26 cellular contexts compared by ENCODE assay signal in genomic region chr7:40847921-40848320, GRCh38.
DNase-seq lines count a peak whose midpoint lies in the region; ATAC-seq and FAIRE-seq lines count a peak whose summit lies in the region.
"Had no signal": no experiment of that assay in that cellular context is flagged by ENCODE, and none has a peak within 500 bp of the region (broad histone marks: within the 10 kb centered on the region; RNA-seq: fewer than 3 reads in every experiment).

No MANE protein-coding gene starts in this region.

- H3K27ac ChIP-seq in mesendoderm (ENCODE audit: low read depth, low read length) (no peak overlapping the region), trophoblast cell (ENCODE audit: low read depth, low read length) (no peak overlapping the region)
- H3K27ac ChIP-seq: BLaER1 had no signal

- H4K91ac ChIP-seq in trophoblast cell (ENCODE audit: low read depth, low read length): no peak overlapping the region

- no peak overlapping the region for H2AFZ ChIP-seq in trophoblast cell (ENCODE audit: insufficient read depth, low read length, poor library complexity)

- H4K5ac ChIP-seq in mesendoderm (ENCODE audit: low read length): no peak overlapping the region

- H3K79me2 ChIP-seq in mesendoderm (ENCODE audit: control insufficient read depth, insufficient read depth, low read length): no peaks in the 10 kb centered on the region
- no peaks in the 10 kb centered on the region for H3K79me2 ChIP-seq in trophoblast cell (ENCODE audit: control insufficient read depth, insufficient read depth, low read length, poor library complexity)

- H3K36me3 ChIP-seq in mesendoderm (ENCODE audit: control insufficient read depth, insufficient read depth, low read length) (no peaks in the 10 kb centered on the region), trophoblast cell (ENCODE audit: control insufficient read depth in 1 of 2, insufficient read depth in 2 of 2, low read length in 2 of 2) (no peaks in the 10 kb centered on the region)
- H3K36me3 ChIP-seq: BE2C, BLaER1 had no signal

- no peak overlapping the region for H3K14ac ChIP-seq in trophoblast cell (ENCODE audit: low read length)

- H3K4me1 ChIP-seq in mesendoderm (ENCODE audit: control insufficient read depth, low read depth, low read length) (no peaks in the 10 kb centered on the region), trophoblast cell (ENCODE audit: control insufficient read depth in 1 of 2, insufficient read depth in 2 of 2, low read length in 2 of 2) (peaks cover 0 to 3% of the 10 kb centered on the region in 2 experiments)
- H3K4me1 ChIP-seq: BE2C, BLaER1 had no signal

- peaks cover 3% of the 10 kb centered on the region for H3K9me3 ChIP-seq in trophoblast cell (ENCODE audit: insufficient read depth, low read depth, low read length)
- H3K9me3 ChIP-seq: BE2C, BLaER1 had no signal

- no peak overlapping the region for H2BK15ac ChIP-seq in mesendoderm (replicated peaks; ENCODE audit: low read depth)

- ATAC-seq in GM18502 (IDR thresholded peaks at IDR 0.05; ENCODE audit: poor library complexity, unreplicated experiment): no peak
- ATAC-seq: GM12878 had no signal

- H3K27me3 ChIP-seq in mesendoderm (ENCODE audit: insufficient read depth, low read length, poor library complexity) (no peaks in the 10 kb centered on the region), trophoblast cell (ENCODE audit: insufficient read depth, low read length) (no peaks in the 10 kb centered on the region)
- H3K27me3 ChIP-seq: BE2C, BLaER1 had no signal

- H3K23ac ChIP-seq in mesendoderm (ENCODE audit: low read length) (no peak overlapping the region), trophoblast cell (ENCODE audit: low read length) (no peak overlapping the region)

- H3K9ac ChIP-seq in mesendoderm (ENCODE audit: low read length) (no peak overlapping the region), trophoblast cell (ENCODE audit: low read length) (peak overlapping the region; percentile 32)
- H3K9ac ChIP-seq: BLaER1 had no signal

- H4K8ac ChIP-seq in mesendoderm (ENCODE audit: low read depth, low read length): no peak overlapping the region
- no peak overlapping the region for H4K8ac ChIP-seq in trophoblast cell (ENCODE audit: low read depth, low read length)

- FAIRE-seq in urothelium cell line (lab: Jason Lieb, UNC): no peak
- FAIRE-seq: A204.1, GM12878, GM12892, GM19239 had no signal

- H2BK5ac ChIP-seq in mesendoderm (ENCODE audit: low read length) (peak overlapping the region; percentile 36), trophoblast cell (ENCODE audit: low read depth, low read length, poor library complexity) (no peak overlapping the region)

- no peak overlapping the region for H2AK5ac ChIP-seq in mesendoderm (ENCODE audit: low read length)
- no peak overlapping the region for H2AK5ac ChIP-seq in trophoblast cell (ENCODE audit: low read length)

- H3K4me2 ChIP-seq in mesendoderm (ENCODE audit: low read length) (no peak overlapping the region), trophoblast cell (ENCODE audit: low read length) (no peak overlapping the region)
- H3K4me2 ChIP-seq: BLaER1 had no signal

- H2BK12ac ChIP-seq in trophoblast cell (ENCODE audit: low read length): no peak overlapping the region

- no peak overlapping the region for H3K18ac ChIP-seq in mesendoderm (ENCODE audit: low read length)
- H3K18ac ChIP-seq in trophoblast cell (ENCODE audit: low read length): no peak overlapping the region

- H3K4me3 ChIP-seq in mesendoderm (ENCODE audit: low read length) (no peak overlapping the region), trophoblast cell (ENCODE audit: low read depth, low read length) (no peak overlapping the region)
- H3K4me3 ChIP-seq: BLaER1, GM12878 had no signal

- no peak overlapping the region for H3K4ac ChIP-seq in mesendoderm (ENCODE audit: low read depth, low read length)
- no peak overlapping the region for H3K4ac ChIP-seq in trophoblast cell (ENCODE audit: low read depth, low read length)

- no CpG with 5 or more reads among the region's 2 CpGs for WGBS in mesendoderm (ENCODE audit: extremely low coverage, insufficient coverage, low lambda C conversion rate)
- no CpG with 5 or more reads among the region's 2 CpGs for WGBS in trophoblast cell (ENCODE audit: extremely low coverage, insufficient coverage, insufficient read length)

- H2BK120ac ChIP-seq in mesendoderm (ENCODE audit: low read depth, low read length) (no peak overlapping the region), trophoblast cell (ENCODE audit: insufficient read depth, low read length, poor library complexity) (no peak overlapping the region)

- H3K79me1 ChIP-seq in mesendoderm (ENCODE audit: low read length) (no peaks in the 10 kb centered on the region), trophoblast cell (ENCODE audit: low read length) (peaks cover 7% of the 10 kb centered on the region)

- DNase-seq in OCI-M1 (lab: John Stamatoyannopoulos, UW) (peak; percentile 2), mesendoderm (peak; percentile 66), trophoblast cell (peak in 1 of 2 donors; percentile 75), urothelium cell line (ENCODE audit: low spot score) (no peak), NCI-H2107 treated with DMSO at 0.1 percent for 48 hours (lab: John Stamatoyannopoulos, UW; ENCODE audit: unreplicated experiment) (no peak)
- DNase-seq: 8988T; ACHN; BE2C; C1 segment of cervical spinal cord; CD4-positive, alpha-beta memory T cell; CD4-positive, CD25-positive, alpha-beta regulatory T cell; CD8-positive, alpha-beta memory T cell; COR-L47; DMS 273 treated with DMSO at 0.1 percent for 48 hours; DMS153; DMS53; DMS79; DND-41; EL; GDM1 had no signal

- no peak overlapping the region for H3K56ac ChIP-seq in mesendoderm (ENCODE audit: low read length)

- H4K12ac ChIP-seq in trophoblast cell (ENCODE audit: low read depth, low read length): no peak overlapping the region

Comparison
In these comparisons a context has a peak if more than half of its experiments do, and no peak if none do; other contexts are left out.
1. DNase-seq: peak in OCI-M1 (single experiment) and mesendoderm (single experiment); none in urothelium cell line (single experiment) and NCI-H2107 treated with DMSO at 0.1 percent for 48 hours (single experiment).